ENCODE assay signal across 1 cellular context in genomic region chr1:200153277-200154055, GRCh38.
A peak's percentile ranks its signal among the peaks of the same experiment; 100 is the strongest.
TF ChIP-seq lines count a peak whose summit lies in the region.

No MANE protein-coding gene starts in this region.

TF ChIP-seq in GM12878, 131 proteins besides CTCF, POLR2A, EP300 and RAD21 (continued from another document and continues in another):
- TF ChIP-seq HSF1 (IDR thresholded peaks at IDR 0.05; ENCODE audit: low read depth, low read length) (no peak), CREM (IDR thresholded peaks at IDR 0.05; ENCODE audit: low read depth) (peak; percentile 28; the same call in 1 of the 2 replicates), MEF2A (IDR thresholded peaks at IDR 0.05; ENCODE audit: insufficient read depth, low read depth, low read length) (no peak), MTA2 (IDR thresholded peaks at IDR 0.05; ENCODE audit: low read depth) (no peak), POLR2AphosphoS2 (IDR thresholded peaks at IDR 0.05; ENCODE audit: low read depth, low read length) (no peak), JUND (IDR thresholded peaks at IDR 0.05; ENCODE audit: low read depth, low read length) (no peak), FOS (IDR thresholded peaks at IDR 0.05; ENCODE audit: borderline replicate concordance, extremely low read depth, insufficient read length) (no peak), ZZZ3 (IDR thresholded peaks at IDR 0.05; ENCODE audit: control insufficient read depth, insufficient read length, low read depth) (no peak), PKNOX1 (IDR thresholded peaks at IDR 0.05) (no peak), NR2C1 (IDR thresholded peaks at IDR 0.05) (no peak), CREB1 (IDR thresholded peaks at IDR 0.05; ENCODE audit: low read depth) (0 out of 2 replicates have a peak, but pooled peaks have one; percentile 20), IKZF1 (conservative IDR thresholded peaks at IDR 0.05) (peak; percentile 63), CHD1 (IDR thresholded peaks at IDR 0.05; ENCODE audit: low read depth, low read length) (no peak), STAT3 (IDR thresholded peaks at IDR 0.05; ENCODE audit: low read depth, low read length) (no peak), GATAD2B (conservative IDR thresholded peaks at IDR 0.05; ENCODE audit: low read depth) (no peak), PBX3 (IDR thresholded peaks at IDR 0.05; ENCODE audit: insufficient replicate concordance, low read depth, low read length) (no peak), NFYA (IDR thresholded peaks at IDR 0.05; ENCODE audit: borderline replicate concordance, low read depth, low read length) (no peak), SMARCA5 (IDR thresholded peaks at IDR 0.05) (no peak), FOXK2 (IDR thresholded peaks at IDR 0.05) (no peak), MTA3 (IDR thresholded peaks at IDR 0.05; ENCODE audit: borderline replicate concordance, low read length) (no peak), NKRF (conservative IDR thresholded peaks at IDR 0.05) (no peak), SPI1 (IDR thresholded peaks at IDR 0.05; ENCODE audit: borderline replicate concordance, insufficient read depth, low read depth, low read length) (no peak), SMAD1 (IDR thresholded peaks at IDR 0.05; ENCODE audit: low read depth, partially characterized antibody) (no peak), MXI1 (IDR thresholded peaks at IDR 0.05; ENCODE audit: low read depth, low read length) (0 out of 2 replicates have a peak, but pooled peaks have one; percentile 12), ATF3 (IDR thresholded peaks at IDR 0.05; ENCODE audit: borderline replicate concordance, extremely low read depth, low read depth, low read length) (no peak), TCF7 (IDR thresholded peaks at IDR 0.05; ENCODE audit: borderline replicate concordance) (no peak), SIX5 (IDR thresholded peaks at IDR 0.05; ENCODE audit: low read depth, low read length, severe bottlenecking) (no peak), ZNF384 (IDR thresholded peaks at IDR 0.05; ENCODE audit: borderline replicate concordance, low read depth, low read length) (no peak), E4F1 (IDR thresholded peaks at IDR 0.05; ENCODE audit: borderline replicate concordance, partially characterized antibody) (no peak), MLLT1 (IDR thresholded peaks at IDR 0.05) (no peak), POU2F2 (IDR thresholded peaks at IDR 0.05; ENCODE audit: borderline replicate concordance, low read depth, low read length) (peak; percentile 81; the same call in 2 of the 3 replicates), PML (IDR thresholded peaks at IDR 0.05; ENCODE audit: low read length) (no peak), ZNF217 (IDR thresholded peaks at IDR 0.05) (no peak), RELA (IDR thresholded peaks at IDR 0.05; ENCODE audit: borderline replicate concordance, partially characterized antibody) (peak; percentile 82), TBL1XR1 (IDR thresholded peaks at IDR 0.05; ENCODE audit: low read depth, low read length) (no peak), STAT1 (conservative IDR thresholded peaks at IDR 0.05) (no peak), DPF2 (IDR thresholded peaks at IDR 0.05) (peak; percentile 69), IKZF2 (IDR thresholded peaks at IDR 0.05) (peak in 1 of 2 experiments; percentile 52; a peak in 3 of 4 replicates), ZNF622 (IDR thresholded peaks at IDR 0.05) (no peak), E2F8 (IDR thresholded peaks at IDR 0.05; ENCODE audit: low read depth, partially characterized antibody) (no peak), CBFB (IDR thresholded peaks at IDR 0.05; ENCODE audit: low read depth) (no peak), CEBPZ (IDR thresholded peaks at IDR 0.05; ENCODE audit: low read depth, low read length) (no peak), BCLAF1 (IDR thresholded peaks at IDR 0.05) (no peak), CBX5 (IDR thresholded peaks at IDR 0.05; ENCODE audit: low read depth) (no peak), NR2F1 (conservative IDR thresholded peaks at IDR 0.05) (peak; percentile 82), NR2C2 (IDR thresholded peaks at IDR 0.05; ENCODE audit: borderline replicate concordance, control insufficient read depth, insufficient read length, low read depth) (no peak)
